In the genomic region with DNA sequence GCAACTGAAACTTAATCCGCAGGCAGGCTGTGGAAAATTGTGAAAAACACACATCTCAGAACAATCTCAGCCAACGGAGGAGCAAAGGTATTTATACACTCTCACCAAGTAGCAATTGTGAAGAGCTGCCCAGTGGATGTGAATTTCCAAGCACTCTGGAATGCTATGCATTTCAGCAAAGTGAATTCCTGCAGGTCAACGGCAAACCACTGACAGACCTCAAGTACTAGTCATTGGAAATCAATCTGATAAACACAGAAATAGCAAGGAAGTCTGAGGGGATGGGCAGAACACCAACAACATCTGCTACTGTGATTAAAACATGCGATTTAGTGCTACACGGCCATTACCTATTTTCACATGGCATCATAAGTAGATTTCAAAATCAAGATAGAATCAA, we compare ENCODE assay signal across 15 cellular contexts.
A peak's percentile ranks its signal among the peaks of the same experiment; 100 is the strongest.
DNase-seq lines count a peak whose midpoint lies in the region; ATAC-seq and TF ChIP-seq lines count a peak whose summit lies in the region.
"Had no signal": no experiment of that assay in that cellular context is flagged by ENCODE, and none has a peak within 500 bp of the region (broad histone marks: within the 10 kb centered on the region; RNA-seq: fewer than 3 reads in every experiment).

No MANE protein-coding gene starts in this region.

- no peak overlapping the region for H3K27ac ChIP-seq in foreskin keratinocyte
- H3K27ac ChIP-seq: HL-60, lower lobe of right lung, right lobe of liver had no signal

- peak overlapping the region; percentile 70 for H3K27ac Mint-ChIP-seq in HFFc6

- TF ChIP-seq CTCF in HFFc6 (IDR thresholded peaks at IDR 0.05) (no peak), WI38 (IDR thresholded peaks at IDR 0.05; ENCODE audit: low read depth, low read length) (no peak), foreskin keratinocyte (conservative IDR thresholded peaks at IDR 0.05) (no peak)

- no peaks in the 10 kb centered on the region for H3K9me3 ChIP-seq in skeletal muscle satellite cell (replicated peaks; ENCODE audit: low read length)
- H3K9me3 ChIP-seq: right lobe of liver had no signal

- ATAC-seq in foreskin keratinocyte (peak; percentile 45), sciatic nerve (no peak)
- ATAC-seq: lower lobe of right lung, right lobe of liver had no signal

- H3K4me2 ChIP-seq in skeletal muscle satellite cell (ENCODE audit: low read length), result no peak overlapping the region

- DNase-seq in HFFc6 (peak; percentile 95), foreskin keratinocyte (peak; percentile 71 to 90), NCI-H510A treated with DMSO at 0.1 percent for 48 hours (lab: John Stamatoyannopoulos, UW) (no peak), NCI-H2107 (lab: John Stamatoyannopoulos, UW) (no peak), sciatic nerve (ENCODE audit: low spot score) (no peak), DMS153 (lab: John Stamatoyannopoulos, UW) (no peak)
- DNase-seq: activated CD4-positive, CD25-positive, alpha-beta regulatory T cell treated with anti-CD3 and anti-CD28 coated beads, Interleukin-2, amount 50 U/mL, for 72 hours; activated gamma-delta T cell treated with Interleukin-2 at 50 U/mL for 16 hours; GF-D8; lower lobe of right lung; NCI-H1436; right lobe of liver had no signal

- H3K36me3 Mint-ChIP-seq in HFFc6 (ENCODE audit: low read depth), result peaks cover 21% of the 10 kb centered on the region

- H3K4me3 Mint-ChIP-seq in HFFc6, result peak overlapping the region; percentile 81

- H3K27me3 ChIP-seq in foreskin keratinocyte (no peaks in the 10 kb centered on the region), skeletal muscle satellite cell (ENCODE audit: control insufficient read depth, insufficient read depth, low read length) (no peaks in the 10 kb centered on the region)
- H3K27me3 ChIP-seq: right lobe of liver had no signal

- H3K4me1 ChIP-seq in foreskin keratinocyte (no peaks in the 10 kb centered on the region), skeletal muscle satellite cell (ENCODE audit: control insufficient read depth, insufficient read depth, low read length) (peaks cover 12% of the 10 kb centered on the region)
- H3K4me1 ChIP-seq: lower lobe of right lung, right lobe of liver had no signal

- intact Hi-C loops in sciatic nerve (cut with DNase I), result no loop called here

- peak overlapping the region; percentile 33 for H3K9ac ChIP-seq in skeletal muscle satellite cell (ENCODE audit: low read depth, low read length)

- peaks cover 15% of the 10 kb centered on the region for H3K9me3 Mint-ChIP-seq in HFFc6

- H3K36me3 ChIP-seq in skeletal muscle satellite cell (ENCODE audit: insufficient read depth, low read length), result no peaks in the 10 kb centered on the region
- H3K36me3 ChIP-seq: lower lobe of right lung, right lobe of liver had no signal

- no peaks in the 10 kb centered on the region; the same call in 1 of the 2 replicates for H3K27me3 Mint-ChIP-seq in HFFc6 (ENCODE audit: insufficient read depth)

- H3K4me1 Mint-ChIP-seq in HFFc6 (ENCODE audit: low read depth), result peaks cover 83% of the 10 kb centered on the region

- H3K4me3 ChIP-seq in WI38 (ENCODE audit: low read depth, low read length) (0 out of 2 replicates have a peak overlapping the region, but pooled peaks have one; percentile 17), skeletal muscle satellite cell (ENCODE audit: low read length) (no peak overlapping the region)
- H3K4me3 ChIP-seq: lower lobe of right lung, right lobe of liver had no signal

Comparison
In these comparisons a context has a peak if more than half of its experiments do, and no peak if none do; other contexts are left out.
1. DNase-seq: peak in HFFc6 (single experiment) and foreskin keratinocyte (2 of 2); none in NCI-H510A treated with DMSO at 0.1 percent for 48 hours (single experiment), NCI-H2107 (single experiment), sciatic nerve (single experiment) and DMS153 (single experiment).